Comparison of ENCODE assay signal across 1 cellular context in the genomic region with DNA sequence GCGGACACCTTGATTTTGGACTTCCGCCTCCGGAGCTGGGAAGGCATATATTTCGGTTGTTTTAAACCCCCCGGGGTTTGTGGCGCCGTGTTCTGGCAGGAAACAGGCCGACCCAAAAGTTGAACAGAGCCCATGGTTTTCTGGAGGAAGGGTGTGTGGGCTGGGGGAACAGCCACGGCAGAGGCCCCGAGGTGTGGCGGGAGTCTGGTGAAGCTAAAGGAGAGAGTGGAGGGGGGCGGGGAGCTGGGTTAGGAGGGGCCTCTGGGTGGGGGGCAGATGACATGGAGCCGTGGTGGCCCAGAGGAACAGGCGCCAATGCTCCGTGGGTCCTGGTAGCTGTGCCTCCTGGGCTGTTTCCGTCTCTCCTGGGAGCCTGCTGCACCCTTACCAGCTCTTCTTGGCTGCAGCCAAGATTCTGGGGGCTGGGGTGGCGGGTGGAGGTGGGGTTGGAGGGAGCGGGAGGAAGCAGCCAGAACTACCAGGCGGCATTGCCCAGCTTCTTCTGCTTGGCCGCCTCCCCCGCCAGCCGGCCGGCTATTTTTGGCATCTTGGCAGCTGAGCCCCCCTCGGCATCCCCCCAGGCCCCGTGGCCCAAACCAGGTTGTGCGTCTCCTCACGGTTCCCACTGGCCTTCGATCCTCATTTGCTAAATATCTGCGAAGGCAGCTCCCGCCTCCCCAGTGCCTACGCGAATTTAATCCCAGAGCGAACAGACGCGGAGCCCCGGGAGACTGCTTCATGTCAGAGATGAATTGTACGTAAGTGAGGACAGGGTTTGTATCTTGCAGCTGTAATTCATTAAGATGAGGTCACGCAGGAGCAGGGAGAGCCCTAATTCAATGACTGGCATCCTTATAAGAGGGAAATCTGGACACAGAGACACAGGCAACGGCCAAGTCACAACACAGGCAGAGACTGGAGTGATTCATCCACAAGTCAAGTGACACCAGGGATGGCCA.
TF ChIP-seq lines count a peak whose summit lies in the region.

No MANE protein-coding gene starts in this region.

TF ChIP-seq in HepG2, 621 proteins besides CTCF, POLR2A, EP300 and RAD21:
- no peak for TF ChIP-seq ZNF569 (CRISPR knock-in tag; IDR thresholded peaks at IDR 0.05; ENCODE audit: borderline replicate concordance)
- TF ChIP-seq HNF4A (CRISPR knock-in tag; IDR thresholded peaks at IDR 0.05), result no peak
- TF ChIP-seq, protein P1, sequence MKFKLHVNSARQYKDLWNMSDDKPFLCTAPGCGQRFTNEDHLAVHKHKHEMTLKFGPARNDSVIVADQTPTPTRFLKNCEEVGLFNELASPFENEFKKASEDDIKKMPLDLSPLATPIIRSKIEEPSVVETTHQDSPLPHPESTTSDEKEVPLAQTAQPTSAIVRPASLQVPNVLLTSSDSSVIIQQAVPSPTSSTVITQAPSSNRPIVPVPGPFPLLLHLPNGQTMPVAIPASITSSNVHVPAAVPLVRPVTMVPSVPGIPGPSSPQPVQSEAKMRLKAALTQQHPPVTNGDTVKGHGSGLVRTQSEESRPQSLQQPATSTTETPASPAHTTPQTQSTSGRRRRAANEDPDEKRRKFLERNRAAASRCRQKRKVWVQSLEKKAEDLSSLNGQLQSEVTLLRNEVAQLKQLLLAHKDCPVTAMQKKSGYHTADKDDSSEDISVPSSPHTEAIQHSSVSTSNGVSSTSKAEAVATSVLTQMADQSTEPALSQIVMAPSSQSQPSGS (CRISPR knock-in tag; IDR thresholded peaks at IDR 0.05), result no peak
- no peak for TF ChIP-seq TAF15 (IDR thresholded peaks at IDR 0.05; ENCODE audit: low read depth, low read length, poor library complexity, severe bottlenecking)
- TF ChIP-seq REXO4 (CRISPR knock-in tag; IDR thresholded peaks at IDR 0.05; ENCODE audit: borderline replicate concordance), result no peak
- no peak for TF ChIP-seq ZSCAN22 (CRISPR knock-in tag; IDR thresholded peaks at IDR 0.05)
- no peak for TF ChIP-seq MZF1 (CRISPR knock-in tag; IDR thresholded peaks at IDR 0.05; ENCODE audit: borderline replicate concordance)
- no peak for TF ChIP-seq KDM5A (IDR thresholded peaks at IDR 0.05; ENCODE audit: borderline replicate concordance, low read length)
- TF ChIP-seq, protein P2, sequence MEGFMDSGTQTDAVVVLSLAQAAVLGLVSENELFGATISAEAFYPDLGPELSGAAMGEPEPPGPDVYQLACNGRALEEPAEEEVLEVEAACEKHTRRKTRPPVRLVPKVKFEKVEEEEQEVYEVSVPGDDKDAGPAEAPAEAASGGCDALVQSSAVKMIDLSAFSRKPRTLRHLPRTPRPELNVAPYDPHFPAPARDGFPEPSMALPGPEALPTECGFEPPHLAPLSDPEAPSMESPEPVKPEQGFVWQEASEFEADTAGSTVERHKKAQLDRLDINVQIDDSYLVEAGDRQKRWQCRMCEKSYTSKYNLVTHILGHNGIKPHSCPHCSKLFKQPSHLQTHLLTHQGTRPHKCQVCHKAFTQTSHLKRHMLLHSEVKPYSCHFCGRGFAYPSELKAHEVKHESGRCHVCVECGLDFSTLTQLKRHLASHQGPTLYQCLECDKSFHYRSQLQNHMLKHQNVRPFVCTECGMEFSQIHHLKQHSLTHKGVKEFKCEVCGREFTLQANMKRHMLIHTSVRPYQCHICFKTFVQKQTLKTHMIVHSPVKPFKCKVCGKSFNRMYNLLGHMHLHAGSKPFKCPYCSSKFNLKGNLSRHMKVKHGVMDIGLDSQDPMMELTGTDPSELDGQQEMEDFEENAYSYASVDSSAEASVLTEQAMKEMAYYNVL (CRISPR knock-in tag; IDR thresholded peaks at IDR 0.05; ENCODE audit: borderline replicate concordance), result no peak
